Comparison of ENCODE assay signal across 15 cellular contexts in genomic region chr6:1597121-1597744, GRCh38. TPM values are rescaled to one million over a fixed set of nuclear protein-coding genes. Genes with fewer than 3 reads are reported as not detected.
DNase-seq lines count a peak whose midpoint lies in the region; ATAC-seq and TF ChIP-seq lines count a peak whose summit lies in the region.
"Had no signal": no experiment of that assay in that cellular context is flagged by ENCODE, and none has a peak within 500 bp of the region (broad histone marks: within the 10 kb centered on the region; RNA-seq: fewer than 3 reads in every experiment).

No MANE protein-coding gene starts in this region.

- no peak overlapping the region for H3K56ac ChIP-seq in IMR-90 (ENCODE audit: extremely low read depth, insufficient read depth, low read length)

- H3K4me2 ChIP-seq in IMR-90 (ENCODE audit: low read depth, low read length) (no peak overlapping the region), smooth muscle cell (peak overlapping the region; percentile 77)

- H3K27me3 ChIP-seq in IMR-90 (ENCODE audit: control insufficient read depth, insufficient read depth, low read length) = peaks cover 23% of the 10 kb centered on the region
- peaks cover 64% of the 10 kb centered on the region for H3K27me3 ChIP-seq in smooth muscle cell (ENCODE audit: low read depth)

- peaks cover 11% of the 10 kb centered on the region for H3K4me1 ChIP-seq in IMR-90 (ENCODE audit: control insufficient read depth, insufficient read depth, low read length)
- peaks cover 11% of the 10 kb centered on the region for H3K4me1 ChIP-seq in smooth muscle cell (ENCODE audit: low read depth)

- peak overlapping the region; percentile 46 for H3K18ac ChIP-seq in IMR-90 (ENCODE audit: low read depth, low read length)

- H3K9me3 ChIP-seq in IMR-90 (ENCODE audit: control insufficient read depth, insufficient read depth, low read length) (no peaks in the 10 kb centered on the region), smooth muscle cell (replicated peaks; ENCODE audit: low read depth) (no peaks in the 10 kb centered on the region)

- H3K9ac ChIP-seq in IMR-90 (ENCODE audit: low read depth, low read length) (no peak overlapping the region), smooth muscle cell (ENCODE audit: low read depth) (no peak overlapping the region)

- DNase-seq in ELF-1 (ENCODE audit: low read depth, low spot score) (peak; percentile 87), IMR-90 (no peak), islet precursor cell (peak; percentile 79), smooth muscle cell (lab: John Stamatoyannopoulos, UW; ENCODE audit: unreplicated experiment) (no peak), COLO668 (lab: John Stamatoyannopoulos, UW; ENCODE audit: unreplicated experiment) (no peak)
- no peak for DNase-seq in activated CD4-positive, CD25-positive, alpha-beta regulatory T cell treated with anti-CD3 and anti-CD28 coated beads, Interleukin-2, amount 50 U/mL, for 72 hours
- DNase-seq: CD4-positive, alpha-beta memory T cell; H9; NCI-H146; NCI-H2081 treated with DMSO at 0.1 percent for 48 hours; NCI-H2227 treated with DMSO at 0.1 percent for 48 hours; NCI-H524 treated with DMSO at 0.1 percent for 48 hours had no signal

- H3K14ac ChIP-seq in IMR-90 (replicated peaks; ENCODE audit: low read depth, low read length) = no peak overlapping the region

- TF ChIP-seq RAD21 in IMR-90 (IDR thresholded peaks at IDR 0.05; ENCODE audit: low read length) = no peak

- H3K4me3 ChIP-seq in IMR-90 (ENCODE audit: insufficient read depth, low read depth, low read length) (no peak overlapping the region), smooth muscle cell (no peak overlapping the region)
- H3K4me3 ChIP-seq: PC-9 had no signal

- H2BK120ac ChIP-seq in IMR-90 (ENCODE audit: low read depth, low read length) = no peak overlapping the region

- H3K4ac ChIP-seq in IMR-90 (ENCODE audit: low read depth, low read length) = no peak overlapping the region

- H3K36me3 ChIP-seq in IMR-90 (ENCODE audit: control insufficient read depth, insufficient read depth, low read length) (no peaks in the 10 kb centered on the region), smooth muscle cell (ENCODE audit: low read depth) (no peaks in the 10 kb centered on the region)

- intact Hi-C loops in IMR-90 (cut with micrococcal nuclease) = loop anchor here (2.0 to 5.0 kb wide), 3 partner anchors 600 to 1390 kb away; partner anchors contain the start of gene MYLK4

- no TSS peak for BruUV-seq in IMR-90 (replicated peaks; lab: Mats Ljungman, UMichigan)

- POLR2A ChIA-PET in IMR-90 (lab: Charles Lee; ENCODE audit: unreplicated experiment) = interaction anchor here (0.5 kb wide), 1 partner anchor 14 kb away, joined by 4 read pairs; no protein-coding TSS in a partner anchor

- no peak overlapping the region for H2AFZ ChIP-seq in IMR-90 (replicated peaks; ENCODE audit: low read length, poor library complexity)
- no peak overlapping the region for H2AFZ ChIP-seq in smooth muscle cell (ENCODE audit: low read depth)
- H2AFZ ChIP-seq: PC-9 had no signal

- peak overlapping the region; percentile 6; the same call in 1 of the 2 replicates for H4K5ac ChIP-seq in IMR-90 (ENCODE audit: low read depth, low read length)

- dilution Hi-C loops in IMR-90 (cut with HindIII; ENCODE audit: low sequenced_read_pairs, unreplicated experiment) = no loop called here

- peak overlapping the region in 1 of 2 experiments; percentile 52; a peak in 1 of 4 replicates for H4K8ac ChIP-seq in IMR-90 (ENCODE audit: low read depth in 2 of 2, low read length in 2 of 2)

- CTCF ChIA-PET in IMR-90 (lab: Yijun Ruan, JAX) = interaction anchor here (0.7 to 1.7 kb wide), 8 partner anchors 17 to 1038 kb away, joined by 3 to 7 read pairs (median 4); no protein-coding TSS in a partner anchor

- H2BK15ac ChIP-seq in IMR-90 (ENCODE audit: low read depth, low read length) = no peak overlapping the region

- peak overlapping the region; percentile 0; the same call in 1 of the 2 replicates for H2BK20ac ChIP-seq in IMR-90 (ENCODE audit: low read depth, low read length)

- H3K27ac ChIP-seq in IMR-90 (ENCODE audit: insufficient read depth, low read length) (no peak overlapping the region), smooth muscle cell (ENCODE audit: low read depth) (no peak overlapping the region)
- H3K27ac ChIP-seq: PC-9 had no signal

- 0 out of 2 replicates have a peak overlapping the region, but pooled peaks have one; percentile 24 for H4K91ac ChIP-seq in IMR-90 (ENCODE audit: insufficient read depth, low read depth, low read length)

- TF ChIP-seq POLR2A in IMR-90 (IDR thresholded peaks at IDR 0.05; ENCODE audit: low read depth, low read length) = no peak

- no peaks in the 10 kb centered on the region for H3F3A ChIP-seq in smooth muscle cell (ENCODE audit: low read depth)

- H3K23ac ChIP-seq in IMR-90 (ENCODE audit: low read depth, low read length) = 0 out of 2 replicates have a peak overlapping the region, but pooled peaks have one; percentile 12

- no peaks in the 10 kb centered on the region for H3K79me1 ChIP-seq in IMR-90 (ENCODE audit: low read depth in 1 of 2, low read length in 2 of 2)

- H2AK5ac ChIP-seq in IMR-90 (ENCODE audit: low read depth, low read length) = no peak overlapping the region; the same call in 1 of the 2 replicates

- WGBS in IMR-90 (ENCODE audit: extremely low coverage in 2 of 2, insufficient read length in 1 of 2), 2 experiments = no CpG with 5 or more reads among the region's 8 CpGs
- 13% methylated on average over 8 of the region's 8 CpGs for WGBS in smooth muscle cell (ENCODE audit: low lambda C conversion rate)

- in situ Hi-C loops in IMR-90 (cut with MboI; ENCODE audit: low sequenced_read_pairs) = loop anchor here (10.0 kb wide), 2 partner anchors 508 to 1158 kb away; partner anchors contain the start of gene MYLK4

- TF ChIP-seq CTCF in IMR-90 (conservative IDR thresholded peaks at IDR 0.05; ENCODE audit: low read depth, low read length) = no peak
- no peak for TF ChIP-seq CTCF in smooth muscle cell (IDR thresholded peaks at IDR 0.05; ENCODE audit: borderline replicate concordance, insufficient read depth, poor library complexity, severe bottlenecking)

- no peak overlapping the region for H2BK5ac ChIP-seq in IMR-90 (ENCODE audit: low read depth, low read length, poor library complexity, severe bottlenecking)

- no peaks in the 10 kb centered on the region for H3K9me1 ChIP-seq in IMR-90 (ENCODE audit: insufficient read depth, low read length)

- no peak overlapping the region for H2AK9ac ChIP-seq in IMR-90 (replicated peaks; ENCODE audit: low read depth, low read length, poor library complexity)

- no peaks in the 10 kb centered on the region for H3K79me2 ChIP-seq in smooth muscle cell (ENCODE audit: low read depth)

- ATAC-seq in IMR-90 (ENCODE audit: low read depth) (no peak), HG03457 (IDR thresholded peaks at IDR 0.05; ENCODE audit: unreplicated experiment) (no peak)

- no peaks in the 10 kb centered on the region for H4K20me1 ChIP-seq in IMR-90 (ENCODE audit: insufficient read depth, low read length)
- no peaks in the 10 kb centered on the region for H4K20me1 ChIP-seq in smooth muscle cell (ENCODE audit: low read depth)

TF ChIP-seq in IMR-90, 13 proteins besides CTCF, POLR2A, EP300 and RAD21:
- TF ChIP-seq MAFK (IDR thresholded peaks at IDR 0.05; ENCODE audit: low read depth, low read length) = no peak
- no peak for TF ChIP-seq CHD1 (IDR thresholded peaks at IDR 0.05; ENCODE audit: low read depth, low read length)
- no peak for TF ChIP-seq RFX5 (IDR thresholded peaks at IDR 0.05; ENCODE audit: low read depth, low read length)
- TF ChIP-seq BHLHE40 (IDR thresholded peaks at IDR 0.05; ENCODE audit: low read depth, low read length) = no peak
- no peak for TF ChIP-seq RCOR1 (IDR thresholded peaks at IDR 0.05; ENCODE audit: insufficient replicate concordance, low read length)
- no peak for TF ChIP-seq CEBPB (IDR thresholded peaks at IDR 0.05; ENCODE audit: low read depth, low read length)
- TF ChIP-seq MXI1 (IDR thresholded peaks at IDR 0.05; ENCODE audit: borderline replicate concordance, low read depth, low read length) = no peak
- TF ChIP-seq FOS (IDR thresholded peaks at IDR 0.05; ENCODE audit: low read depth, low read length) = no peak
- no peak for TF ChIP-seq SMC3 (IDR thresholded peaks at IDR 0.05; ENCODE audit: low read depth, low read length)
- no peak for TF ChIP-seq ELK1 (IDR thresholded peaks at IDR 0.05; ENCODE audit: borderline replicate concordance, low read depth, low read length)
- TF ChIP-seq NFE2L2 (IDR thresholded peaks at IDR 0.05; ENCODE audit: low read depth, low read length) = no peak
- TF ChIP-seq, protein P1, sequence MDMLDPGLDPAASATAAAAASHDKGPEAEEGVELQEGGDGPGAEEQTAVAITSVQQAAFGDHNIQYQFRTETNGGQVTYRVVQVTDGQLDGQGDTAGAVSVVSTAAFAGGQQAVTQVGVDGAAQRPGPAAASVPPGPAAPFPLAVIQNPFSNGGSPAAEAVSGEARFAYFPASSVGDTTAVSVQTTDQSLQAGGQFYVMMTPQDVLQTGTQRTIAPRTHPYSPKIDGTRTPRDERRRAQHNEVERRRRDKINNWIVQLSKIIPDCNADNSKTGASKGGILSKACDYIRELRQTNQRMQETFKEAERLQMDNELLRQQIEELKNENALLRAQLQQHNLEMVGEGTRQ (IDR thresholded peaks at IDR 0.05; ENCODE audit: low read depth, low read length) = no peak
- no peak for TF ChIP-seq MAZ (IDR thresholded peaks at IDR 0.05; ENCODE audit: borderline replicate concordance, low read depth, low read length)

RNA-seq across cellular contexts. Expression of gene FOXC1, which starts 12.5 kb away (rescaled TPM):
- total RNA-seq in IMR-90 (2012; rRNA removed) = 1.3 and 1.9 TPM in 2 replicates
- 4.0 and 4.7 TPM in 2 replicates for polyA plus RNA-seq in IMR-90 (2012; rRNA removed)
- 3.4 and 6.3 TPM in 2 replicates for polyA plus RNA-seq in IMR-90 (2012; cell fraction: cytosol; rRNA removed)
- 6.5 and 7.2 TPM in 2 replicates for polyA plus RNA-seq in IMR-90 (2012; cell fraction: nucleus; rRNA removed; ENCODE audit: low replicate concordance)
- total RNA-seq in smooth muscle cell = 0.58 and 1.4 TPM in 2 replicates
- 0.10 and 0.40 TPM in 2 replicates for polyA plus RNA-seq in smooth muscle cell
- total RNA-seq: CD4-positive, alpha-beta memory T cell; H9 had no signal
- polyA plus RNA-seq: CD4-positive, alpha-beta memory T cell; IgD-negative memory B cell had no signal

Comparison
In these comparisons a context has a peak if more than half of its experiments do, and no peak if none do; other contexts are left out.
1. DNase-seq: peak in ELF-1 (single experiment) and islet precursor cell (single experiment); none in IMR-90 (single experiment), smooth muscle cell (single experiment), activated CD4-positive, CD25-positive, alpha-beta regulatory T cell treated with anti-CD3 and anti-CD28 coated beads, Interleukin-2, amount 50 U/mL, for 72 hours (single experiment) and COLO668 (single experiment).